17 cellular contexts compared by ENCODE assay signal in the genomic region with DNA sequence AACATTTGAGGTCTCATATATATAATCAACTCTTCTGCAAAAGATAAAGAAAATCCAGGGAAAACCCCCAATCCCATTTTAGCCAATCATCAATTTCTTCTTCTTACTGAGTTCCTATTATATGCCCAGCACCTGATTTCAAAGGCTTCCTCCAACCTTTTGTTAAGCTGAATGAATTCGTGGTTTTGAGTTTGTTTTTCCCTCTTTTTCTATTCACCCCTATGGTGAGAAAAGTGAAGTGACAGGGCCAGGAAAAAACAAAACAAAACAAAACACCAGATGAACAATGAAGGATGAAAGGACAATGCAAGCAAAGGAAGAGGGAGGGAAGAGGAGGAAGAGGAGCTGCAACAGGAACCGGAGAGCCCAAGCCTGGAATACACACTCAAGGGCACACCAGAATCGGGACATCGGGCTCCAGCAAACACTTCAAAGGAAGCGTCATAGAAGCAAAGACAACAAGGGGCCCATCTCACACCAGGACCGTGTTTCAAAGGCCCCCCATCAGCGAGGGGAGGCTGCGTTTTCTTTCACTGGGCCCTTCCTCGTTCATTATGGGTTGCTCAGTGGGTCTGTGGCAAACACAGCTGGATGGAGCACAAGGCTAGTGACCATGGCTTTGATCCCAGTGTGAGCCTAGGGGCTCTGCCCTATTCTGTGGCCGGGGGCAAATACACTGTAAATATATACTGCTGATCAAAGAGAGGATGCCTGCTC. TPM values are rescaled to one million over a fixed set of nuclear protein-coding genes. Genes with fewer than 3 reads are reported as not detected.
DNase-seq lines count a peak whose midpoint lies in the region; ATAC-seq and TF ChIP-seq lines count a peak whose summit lies in the region.
"Had no signal": no experiment of that assay in that cellular context is flagged by ENCODE, and none has a peak within 500 bp of the region (broad histone marks: within the 10 kb centered on the region; RNA-seq: fewer than 3 reads in every experiment).

No MANE protein-coding gene starts in this region.

- H3K36me3 Mint-ChIP-seq in HFFc6 (ENCODE audit: low read depth) (peaks cover 48% of the 10 kb centered on the region), memory B cell (peaks cover 38% of the 10 kb centered on the region)
- H3K36me3 Mint-ChIP-seq in activated CD4-positive, alpha-beta T cell treated with anti-CD3 and anti-CD28 coated beads for 36 hours (ENCODE audit: low read depth): peaks cover 35% of the 10 kb centered on the region

- no peaks in the 10 kb centered on the region; the same call in 1 of the 2 replicates for H3K9me3 Mint-ChIP-seq in HFFc6
- H3K9me3 Mint-ChIP-seq in memory B cell: no peaks in the 10 kb centered on the region
- peaks cover 1% of the 10 kb centered on the region for H3K9me3 Mint-ChIP-seq in activated CD4-positive, alpha-beta T cell treated with anti-CD3 and anti-CD28 coated beads for 36 hours (ENCODE audit: low read depth)
- H3K9me3 Mint-ChIP-seq: activated CD4-positive, alpha-beta memory T cell treated with anti-CD3 and anti-CD28 coated beads for 36 hours had no signal

- POLR2A ChIA-PET in activated CD4-positive, alpha-beta T cell treated with anti-CD3 and anti-CD28 coated beads for 36 hours (lab: Charles Lee): no interaction called here

- no peaks in the 10 kb centered on the region; the same call in 1 of the 2 replicates for H3K27me3 Mint-ChIP-seq in HFFc6 (ENCODE audit: insufficient read depth)
- H3K27me3 Mint-ChIP-seq in memory B cell: no peaks in the 10 kb centered on the region
- no peaks in the 10 kb centered on the region for H3K27me3 Mint-ChIP-seq in activated CD4-positive, alpha-beta T cell treated with anti-CD3 and anti-CD28 coated beads for 36 hours
- H3K27me3 Mint-ChIP-seq: activated CD4-positive, alpha-beta memory T cell treated with anti-CD3 and anti-CD28 coated beads for 36 hours had no signal

- H3K4me1 Mint-ChIP-seq in HFFc6 (ENCODE audit: low read depth): peaks cover 80% of the 10 kb centered on the region
- H3K4me1 Mint-ChIP-seq in memory B cell: peaks cover 28% of the 10 kb centered on the region
- H3K4me1 Mint-ChIP-seq in activated CD4-positive, alpha-beta T cell treated with anti-CD3 and anti-CD28 coated beads for 36 hours: peaks cover 26% of the 10 kb centered on the region

- no peak for TF ChIP-seq EP300 in stomach (IDR thresholded peaks at IDR 0.05)

- no peak for TF ChIP-seq CTCF in HFFc6 (IDR thresholded peaks at IDR 0.05)
- TF ChIP-seq CTCF in adrenal gland (IDR thresholded peaks at IDR 0.05): no peak
- TF ChIP-seq CTCF in stomach (IDR thresholded peaks at IDR 0.05): no peak

- no peak overlapping the region; the same call in 1 of the 2 replicates for H3K4me3 Mint-ChIP-seq in HFFc6
- H3K4me3 Mint-ChIP-seq in memory B cell: no peak overlapping the region
- no peak overlapping the region for H3K4me3 Mint-ChIP-seq in activated CD4-positive, alpha-beta T cell treated with anti-CD3 and anti-CD28 coated beads for 36 hours
- H3K4me3 Mint-ChIP-seq: activated CD4-positive, alpha-beta memory T cell treated with anti-CD3 and anti-CD28 coated beads for 36 hours had no signal

- DNase-seq in HFFc6: no peak
- no peak for DNase-seq in adrenal gland
- DNase-seq in memory B cell (ENCODE audit: low spot score in 2 of 2): no peak
- no peak for DNase-seq in stomach
- DNase-seq in GDM1 (lab: John Stamatoyannopoulos, UW): no peak
- no peak for DNase-seq in amniotic stem cell (lab: John Stamatoyannopoulos, UW)
- no peak for DNase-seq in activated CD4-positive, alpha-beta T cell treated with anti-CD3 and anti-CD28 coated beads for 36 hours
- DNase-seq in islet precursor cell: no peak
- DNase-seq: activated CD4-positive, alpha-beta memory T cell treated with anti-CD3 and anti-CD28 coated beads for 36 hours; NCI-H187 treated with DMSO at 0.1 percent for 48 hours; SHP77; stimulated activated CD4-positive, alpha-beta T cell treated with anti-CD3 and anti-CD28 coated beads, Interleukin-2, amount 100 ng/mL, for 48 hours; T-helper 9 cell had no signal

- H3K9me3 ChIP-seq in adrenal gland (replicated peaks in 1 of 3): no peaks in the 10 kb centered on the region
- H3K9me3 ChIP-seq in stomach: no peaks in the 10 kb centered on the region
- H3K9me3 ChIP-seq: prostate gland had no signal

- H3K4me3 ChIP-seq in adrenal gland (no peak overlapping the region), stomach (no peak overlapping the region)
- H3K4me3 ChIP-seq: hepatocyte, prostate gland had no signal

- peak overlapping the region; percentile 91 for H3K27ac Mint-ChIP-seq in HFFc6
- peak overlapping the region; percentile 14 for H3K27ac Mint-ChIP-seq in memory B cell
- H3K27ac Mint-ChIP-seq in activated CD4-positive, alpha-beta T cell treated with anti-CD3 and anti-CD28 coated beads for 36 hours: no peak overlapping the region
- H3K27ac Mint-ChIP-seq: activated CD4-positive, alpha-beta memory T cell treated with anti-CD3 and anti-CD28 coated beads for 36 hours; activated T-helper 2 cell treated with anti-CD3 and anti-CD28 coated beads, Interferon-gamma antibody, Interleukin-2, Interleukin-4, amounts not matched to agents 10 μg/mL and 5 μg/mL and 100 μg/mL, durations not matched to agents 14 hours and 24 hours and 36 hours had no signal

- H3K27me3 ChIP-seq in adrenal gland (no peaks in the 10 kb centered on the region), stomach (no peaks in the 10 kb centered on the region)
- H3K27me3 ChIP-seq: hepatocyte had no signal

- H3K27ac ChIP-seq in adrenal gland (peak overlapping the region in 3 of 5 donors; percentile 46 to 53 (median 48)), stomach (peak overlapping the region in 3 of 5 donors; percentile 39 to 79 (median 78))
- H3K27ac ChIP-seq: HL-60 had no signal

- intact Hi-C loops in adrenal gland (cut with DNase I) (no loop called here), stomach (cut with DNase I; ENCODE audit: low total_unique reads) (no loop called here)
- intact Hi-C loops in activated CD4-positive, alpha-beta T cell treated with anti-CD3 and anti-CD28 coated beads for 36 hours (cut with DNase I, micrococcal nuclease): no loop called here

- TF ChIP-seq POLR2A in adrenal gland (IDR thresholded peaks at IDR 0.05) (no peak), stomach (IDR thresholded peaks at IDR 0.05) (no peak)

- H3K36me3 ChIP-seq in adrenal gland (replicated peaks in 1 of 2) (no peaks in the 10 kb centered on the region), stomach (peaks cover 0 to 9% (median 4%) of the 10 kb centered on the region in 4 donors)
- H3K36me3 ChIP-seq: prostate gland had no signal

- CTCF ChIA-PET in activated CD4-positive, alpha-beta T cell treated with anti-CD3 and anti-CD28 coated beads for 36 hours (lab: Charles Lee): interaction anchor here (1.3 kb wide), 1 partner anchor 10 kb away, joined by 4 read pairs; no protein-coding TSS in a partner anchor

- H3K4me1 ChIP-seq in adrenal gland (replicated peaks in 1 of 2): peaks cover 46 to 59% of the 10 kb centered on the region in 2 donors
- H3K4me1 ChIP-seq in stomach: peaks cover 37 to 71% (median 51%) of the 10 kb centered on the region in 4 donors

- no peak for ATAC-seq in memory B cell (ENCODE audit: low read depth)
- no peak for ATAC-seq in activated CD4-positive, alpha-beta T cell treated with anti-CD3 and anti-CD28 coated beads for 36 hours

- 43 to 60% (median 52%) methylated on average over 9 to 10 of the region's 10 CpGs for WGBS in adrenal gland, 4 donors
- WGBS in stomach, 5 donors: 62 to 75% (median 71%) methylated on average over 10 of the region's 10 CpGs

RNA-seq across cellular contexts. Expression of a gene that starts 50.2 kb away (rescaled TPM):
- total RNA-seq in HFFc6 (2021; fragmentation: NEBNext Ultra II Directional; extraction: Animal tissue kit (Norgen Biotek cat#: 25700)): 10 to 100 TPM; 31.6 to 42.2 (median 33.8) TPM
- total RNA-seq in adrenal gland (100 to 1,000 TPM in 5 of 8 donors, 10 to 100 TPM in 3; 38.3 to 153 (median 108) TPM), stomach (100 to 1,000 TPM in 2 of 5 donors, 10 to 100 TPM in 3; 15.2 to 147 (median 53.8) TPM)
- polyA plus RNA-seq in adrenal gland (10 to 100 TPM; 46.2 to 78.1 (median 50.1) TPM), stomach (10 to 100 TPM; 18.9 to 33.9 (median 26.0) TPM)
- total RNA-seq in activated CD4-positive, alpha-beta T cell treated with anti-CD3 and anti-CD28 coated beads for 36 hours: 10 to 100 TPM; 24.4 to 24.9 TPM
